Comparison of ENCODE assay signal across 12 cellular contexts in genomic region chr17:55334881-55335523, GRCh38.
"Had no signal": no experiment of that assay in that cellular context is flagged by ENCODE, and none has a peak within 500 bp of the region (broad histone marks: within the 10 kb centered on the region; RNA-seq: fewer than 3 reads in every experiment).

No MANE protein-coding gene starts in this region.

- H3K27me3 ChIP-seq: upper lobe of right lung had no signal

- H3K4me3 ChIP-seq: heart right ventricle, prostate gland, upper lobe of right lung had no signal

- DNase-seq: activated CD4-positive, alpha-beta T cell treated with anti-CD3 and anti-CD28 coated beads for 4 hours; activated CD8-positive, alpha-beta memory T cell treated with anti-CD3 and anti-CD28 coated beads for 24 hours; activated naive CD4-positive, alpha-beta T cell treated with anti-CD3 and anti-CD28 coated beads for 36 hours; foreskin melanocyte; heart right ventricle; midbrain; stimulated activated CD4-positive, alpha-beta T cell treated with anti-CD3 and anti-CD28 coated beads, Interleukin-2, amount 100 ng/mL, for 48 hours; stimulated activated naive CD4-positive, alpha-beta T cell treated with Interleukin-2 at 50 U/mL for 16 hours; T-helper 1 cell; upper lobe of right lung; WERI-Rb-1 had no signal

- H3K27ac Mint-ChIP-seq: activated naive CD4-positive, alpha-beta T cell treated with anti-CD3 and anti-CD28 coated beads for 36 hours had no signal

- ATAC-seq: heart right ventricle, upper lobe of right lung had no signal

- H3K36me3 ChIP-seq: heart right ventricle, prostate gland, upper lobe of right lung, WERI-Rb-1 had no signal

- H3K9me3 Mint-ChIP-seq: activated naive CD4-positive, alpha-beta T cell treated with anti-CD3 and anti-CD28 coated beads for 36 hours had no signal

- H3K4me3 Mint-ChIP-seq: activated naive CD4-positive, alpha-beta T cell treated with anti-CD3 and anti-CD28 coated beads for 36 hours had no signal
